Comparison of ENCODE assay signal across 5 cellular contexts in the genomic region with DNA sequence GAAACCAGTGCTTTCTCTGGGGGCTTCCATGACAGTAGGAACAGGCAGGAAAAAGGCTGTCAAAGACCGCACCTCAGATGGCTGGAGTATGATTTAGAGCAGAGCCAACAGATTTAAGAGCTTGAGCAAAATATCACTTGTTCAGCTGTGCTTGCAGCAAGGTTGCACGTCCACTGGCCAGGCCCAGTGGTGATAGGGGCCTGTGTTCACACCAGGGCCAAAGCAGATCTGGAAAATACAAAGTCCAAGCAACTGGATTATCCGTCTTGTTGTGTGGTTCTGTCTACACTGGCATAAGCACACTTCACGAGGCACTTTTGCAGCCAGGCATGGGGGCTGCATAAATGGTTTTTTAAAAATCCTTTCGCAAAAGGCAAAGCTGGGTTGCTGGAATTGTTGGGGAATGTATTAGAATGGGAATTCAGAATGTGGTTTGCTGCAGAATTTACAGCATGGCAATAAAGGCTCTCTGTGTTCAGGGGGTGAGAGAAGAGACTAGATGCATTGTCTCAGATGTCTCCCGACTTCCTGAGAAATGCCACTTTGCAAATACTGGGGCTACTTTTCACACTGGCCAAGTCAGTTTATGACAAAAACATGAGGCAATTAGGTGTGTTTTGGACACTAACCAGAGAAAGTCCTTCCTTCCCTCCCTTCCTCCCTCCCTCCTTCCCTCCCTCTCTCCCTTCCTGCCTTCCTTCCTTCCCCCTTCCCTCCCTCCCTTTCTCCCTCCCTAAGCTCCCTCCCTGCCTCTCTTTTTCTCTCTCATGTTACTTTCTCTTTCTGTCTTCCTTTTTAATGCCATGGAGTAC. TPM values are rescaled to one million over a fixed set of nuclear protein-coding genes. Genes with fewer than 3 reads are reported as not detected.
"Had no signal": no experiment of that assay in that cellular context is flagged by ENCODE, and none has a peak within 500 bp of the region (broad histone marks: within the 10 kb centered on the region; RNA-seq: fewer than 3 reads in every experiment).

No MANE protein-coding gene starts in this region.

RNA-seq across cellular contexts. Expression of gene FCGR2A, which starts 7.6 kb away (rescaled TPM):
- total RNA-seq: activated CD4-positive, alpha-beta T cell treated with anti-CD3 and anti-CD28 coated beads for 36 hours; activated CD8-positive, alpha-beta memory T cell treated with anti-CD3 and anti-CD28 coated beads for 36 hours; activated naive CD8-positive, alpha-beta T cell treated with anti-CD3 and anti-CD28 coated beads for 36 hours; foreskin keratinocyte had no signal
- polyA plus RNA-seq: foreskin keratinocyte had no signal

RNA-seq across cellular contexts. Expression of gene FCGR3A, which starts 36.8 kb away (rescaled TPM):
- total RNA-seq: activated CD4-positive, alpha-beta T cell treated with anti-CD3 and anti-CD28 coated beads for 36 hours; activated CD8-positive, alpha-beta memory T cell treated with anti-CD3 and anti-CD28 coated beads for 36 hours; activated naive CD8-positive, alpha-beta T cell treated with anti-CD3 and anti-CD28 coated beads for 36 hours; activated T-helper 2 cell treated with anti-CD3 and anti-CD28 coated beads, Interferon-gamma antibody, Interleukin-2, Interleukin-4, amounts not matched to agents 10 μg/mL and 5 μg/mL and 100 μg/mL, durations not matched to agents 14 hours and 24 hours and 36 hours; foreskin keratinocyte had no signal
- polyA plus RNA-seq: foreskin keratinocyte had no signal
